Comparison of ENCODE assay signal across 25 cellular contexts in the genomic region with DNA sequence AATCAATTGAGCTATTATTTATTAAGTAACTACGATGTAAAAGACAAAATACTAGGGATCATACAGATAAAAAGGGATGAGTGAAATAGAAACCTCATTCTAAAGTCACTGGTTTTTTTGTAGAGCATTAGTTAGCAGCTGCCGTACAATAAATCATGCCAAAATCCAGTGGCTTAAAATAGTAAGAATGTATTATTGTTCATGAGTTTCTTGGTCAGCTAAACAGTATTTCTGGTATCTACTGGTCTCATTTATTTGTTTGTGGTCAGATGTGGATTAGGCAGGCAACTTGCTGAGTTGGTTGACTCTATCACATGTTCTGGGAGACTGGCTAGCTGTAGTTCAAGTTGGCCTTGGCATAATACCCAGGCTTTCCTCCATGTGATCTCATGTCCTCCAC.
"Had no signal": no experiment of that assay in that cellular context is flagged by ENCODE, and none has a peak within 500 bp of the region (broad histone marks: within the 10 kb centered on the region; RNA-seq: fewer than 3 reads in every experiment).

No MANE protein-coding gene starts in this region.

- H3K4me2 ChIP-seq: KMS-11 had no signal

- H3K4me3 ChIP-seq: ascending aorta had no signal

- H3K9me3 ChIP-seq: ascending aorta had no signal

- H3K36me3 ChIP-seq: ascending aorta had no signal

- H3K27ac Mint-ChIP-seq: activated CD8-positive, alpha-beta memory T cell treated with anti-CD3 and anti-CD28 coated beads, Interleukin-2, amount 10 ng/mL, durations not matched to agents 7 days and 5 days; activated naive CD4-positive, alpha-beta T cell treated with anti-CD3 and anti-CD28 coated beads, Interleukin-2, amount 50 U/mL, for 24 hours; activated T-cell treated with anti-CD3 and anti-CD28 coated beads, Interleukin-2, amount 50 U/mL, for 24 hours; activated T-helper 1 cell treated with anti-CD3 and anti-CD28 coated beads, Interleukin-12 subunit alpha, Interleukin-12 subunit beta, Interleukin-2, Interleukin-4 antibody, amounts not matched to agents 30 ng/mL and 10 ng/mL and 1 ng/mL, durations not matched to agents 14 hours and 24 hours and 36 hours; T-helper 1 cell treated with Interleukin-12 subunit alpha and Interleukin-12 subunit beta and Interleukin-4 antibody, amounts not matched to agents 30 μg/mL and 1 μg/mL, for 36 hours; WTC11 had no signal

- H3K27me3 ChIP-seq: ascending aorta had no signal

- H3K9ac ChIP-seq: KMS-11 had no signal

- ATAC-seq: activated CD8-positive, alpha-beta memory T cell treated with anti-CD3 and anti-CD28 coated beads, Interleukin-2, amount 10 ng/mL, durations not matched to agents 7 days and 5 days; PC-3; WTC11 had no signal

- H3K27ac ChIP-seq: ascending aorta, KMS-11 had no signal

- H3K4me1 ChIP-seq: ascending aorta had no signal

- H3K9me3 Mint-ChIP-seq: activated T-helper 1 cell treated with anti-CD3 and anti-CD28 coated beads, Interleukin-12 subunit alpha, Interleukin-12 subunit beta, Interleukin-2, Interleukin-4 antibody, amounts not matched to agents 30 ng/mL and 10 ng/mL and 1 ng/mL, durations not matched to agents 14 hours and 24 hours and 36 hours had no signal

- H3K4me1 Mint-ChIP-seq: activated CD8-positive, alpha-beta memory T cell treated with anti-CD3 and anti-CD28 coated beads, Interleukin-2, amount 10 ng/mL, durations not matched to agents 7 days and 5 days; activated naive CD4-positive, alpha-beta T cell treated with anti-CD3 and anti-CD28 coated beads, Interleukin-2, amount 50 U/mL, for 24 hours; brain; WTC11 had no signal

- H3K4me3 Mint-ChIP-seq: activated CD8-positive, alpha-beta memory T cell treated with anti-CD3 and anti-CD28 coated beads, Interleukin-2, amount 10 ng/mL, durations not matched to agents 7 days and 5 days; activated naive CD4-positive, alpha-beta T cell treated with anti-CD3 and anti-CD28 coated beads, Interleukin-2, amount 50 U/mL, for 24 hours; activated T-cell treated with anti-CD3 and anti-CD28 coated beads, Interleukin-2, amount 50 U/mL, for 24 hours; activated T-helper 1 cell treated with anti-CD3 and anti-CD28 coated beads, Interleukin-12 subunit alpha, Interleukin-12 subunit beta, Interleukin-2, Interleukin-4 antibody, amounts not matched to agents 30 ng/mL and 10 ng/mL and 1 ng/mL, durations not matched to agents 14 hours and 24 hours and 36 hours; brain; T-helper 1 cell treated with Interleukin-12 subunit alpha and Interleukin-12 subunit beta and Interleukin-4 antibody, amounts not matched to agents 30 μg/mL and 1 μg/mL, for 36 hours; WTC11 had no signal

- H3K27me3 Mint-ChIP-seq: activated CD8-positive, alpha-beta memory T cell treated with anti-CD3 and anti-CD28 coated beads, Interleukin-2, amount 10 ng/mL, durations not matched to agents 7 days and 5 days; activated naive CD4-positive, alpha-beta T cell treated with anti-CD3 and anti-CD28 coated beads, Interleukin-2, amount 50 U/mL, for 24 hours; activated T-cell treated with anti-CD3 and anti-CD28 coated beads, Interleukin-2, amount 50 U/mL, for 24 hours had no signal

- DNase-seq: activated CD4-positive, alpha-beta T cell treated with anti-CD3 and anti-CD28 coated beads for 48 hours; activated CD4-positive, alpha-beta T cell treated with anti-CD3 and anti-CD28 coated beads, Interleukin-2, amount 50 U/mL, for 48 hours; activated CD4-positive, CD25-positive, alpha-beta regulatory T cell treated with anti-CD3 and anti-CD28 coated beads, Interleukin-2, amount 50 U/mL, for 72 hours; activated CD8-positive, alpha-beta memory T cell treated with anti-CD3 and anti-CD28 coated beads, Interleukin-2, amount 10 ng/mL, durations not matched to agents 7 days and 5 days; activated effector memory CD4-positive, alpha-beta T cell treated with Interleukin-2 at 50 U/mL for 16 hours; activated naive CD4-positive, alpha-beta T cell; activated T-cell treated with anti-CD3 and anti-CD28 coated beads, Interleukin-2, amount 50 U/mL, for 24 hours; amniotic stem cell; MM.1S; NCI-H1105; NCI-H1436; NCI-H1694 treated with DMSO at 0.1 percent for 48 hours; NCI-H2029 treated with DMSO at 0.1 percent for 48 hours; NCI-H510A treated with DMSO at 0.1 percent for 48 hours; NCI-H69; NK-92 treated with Interleukin-12 subunit alpha and Interleukin-12 subunit beta, amount 100 ng/mL, for 24 hours; PC-3; SHP77 had no signal

- H3K36me3 Mint-ChIP-seq: activated CD8-positive, alpha-beta memory T cell treated with anti-CD3 and anti-CD28 coated beads, Interleukin-2, amount 10 ng/mL, durations not matched to agents 7 days and 5 days; activated naive CD4-positive, alpha-beta T cell treated with anti-CD3 and anti-CD28 coated beads, Interleukin-2, amount 50 U/mL, for 24 hours had no signal
